9 cellular contexts compared by ENCODE assay signal in genomic region chr12:93089805-93090569, GRCh38.
DNase-seq lines count a peak whose midpoint lies in the region; FAIRE-seq and TF ChIP-seq lines count a peak whose summit lies in the region.
"Had no signal": no experiment of that assay in that cellular context is flagged by ENCODE, and none has a peak within 500 bp of the region (broad histone marks: within the 10 kb centered on the region; RNA-seq: fewer than 3 reads in every experiment).

No MANE protein-coding gene starts in this region.

- no peaks in the 10 kb centered on the region for H3K36me3 ChIP-seq in right atrium auricular region

- H3K27ac ChIP-seq in right atrium auricular region = no peak overlapping the region

- no peak overlapping the region for H3K4me3 ChIP-seq in right atrium auricular region

- H3K4me1 ChIP-seq in right atrium auricular region = no peaks in the 10 kb centered on the region

- H3K27me3 ChIP-seq in right atrium auricular region = no peaks in the 10 kb centered on the region

- no peak for FAIRE-seq in urothelium cell line (lab: Jason Lieb, UNC)

- no peak for TF ChIP-seq CTCF in right atrium auricular region (IDR thresholded peaks at IDR 0.05)
- no peak for TF ChIP-seq CTCF in GM10266 (IDR thresholded peaks at IDR 0.05; ENCODE audit: control insufficient read depth, insufficient read depth, low read depth, missing control alignments)

- peaks cover 0 to 12% of the 10 kb centered on the region in 2 donors for H3K9me3 ChIP-seq in right atrium auricular region

- peak; percentile 5 for DNase-seq in stimulated activated CD4-positive, alpha-beta T cell treated with anti-CD3 and anti-CD28 coated beads, Interleukin-2, amount 100 ng/mL, for 4 hours (ENCODE audit: low read depth)
- DNase-seq in stimulated activated CD4-positive, alpha-beta T cell treated with anti-CD3 and anti-CD28 coated beads, Interleukin-4, amount 100 ng/mL, for 1 hour = no peak
- DNase-seq in SW 1271 (lab: John Stamatoyannopoulos, UW) (peak; percentile 31 to 71), fibroblast of peridontal ligament (ENCODE audit: extremely low read depth) (peak; percentile 55), urothelium cell line (ENCODE audit: low spot score) (peak; percentile 17), right atrium auricular region (ENCODE audit: low spot score) (no peak), NCI-H187 (lab: John Stamatoyannopoulos, UW) (no peak), GM10266 (ENCODE audit: extremely low spot score) (no peak)
- DNase-seq: GDM1 had no signal

Comparison
In these comparisons a context has a peak if more than half of its experiments do, and no peak if none do; other contexts are left out.
1. DNase-seq: peak in stimulated activated CD4-positive, alpha-beta T cell treated with anti-CD3 and anti-CD28 coated beads, Interleukin-2, amount 100 ng/mL, for 4 hours (single experiment), SW 1271 (2 of 2), fibroblast of peridontal ligament (single experiment) and urothelium cell line (single experiment); none in stimulated activated CD4-positive, alpha-beta T cell treated with anti-CD3 and anti-CD28 coated beads, Interleukin-4, amount 100 ng/mL, for 1 hour (single experiment), right atrium auricular region (single experiment), NCI-H187 (0 of 2) and GM10266 (single experiment).